In genomic region chr6:163402616-163403015, GRCh38 we compare ENCODE assay signal across 18 cellular contexts. TPM values are rescaled to one million over a fixed set of nuclear protein-coding genes. Genes with fewer than 3 reads are reported as not detected.
DNase-seq lines count a peak whose midpoint lies in the region; ATAC-seq, FAIRE-seq and TF ChIP-seq lines count a peak whose summit lies in the region.
"Had no signal": no experiment of that assay in that cellular context is flagged by ENCODE, and none has a peak within 500 bp of the region (broad histone marks: within the 10 kb centered on the region; RNA-seq: fewer than 3 reads in every experiment).

No MANE protein-coding gene starts in this region.

- no peaks in the 10 kb centered on the region for H3K79me2 ChIP-seq in HepG2 (ENCODE audit: insufficient read depth, low read length)

- DNase-seq in HepG2 (ENCODE audit: low spot score) (no peak), right lobe of liver (no peak), esophagus muscularis mucosa (ENCODE audit: extremely low spot score) (peak; percentile 39), stomach (no peak)
- no peak for DNase-seq in activated CD4-positive, alpha-beta T cell treated with anti-CD3 and anti-CD28 coated beads for 1 hour
- DNase-seq: 8988T; Caco-2; CD4-positive, alpha-beta T cell had no signal

- no peaks in the 10 kb centered on the region for H4K20me1 ChIP-seq in HepG2 (ENCODE audit: insufficient read depth, low read length)

- peaks cover 93% of the 10 kb centered on the region for H3K4me1 Mint-ChIP-seq in brain
- peaks cover 9% of the 10 kb centered on the region for H3K4me1 Mint-ChIP-seq in activated T-helper 17 cell treated with anti-CD3 and anti-CD28 coated beads, Interleukin-2, amount 50 U/mL, for 72 hours

- H3K4me1 ChIP-seq in HepG2 (ENCODE audit: insufficient read depth, low read length) (peaks cover 50% of the 10 kb centered on the region), right lobe of liver (peaks cover 0 to 25% (median 9%) of the 10 kb centered on the region in 4 donors), esophagus muscularis mucosa (peaks cover 28 to 32% (median 29%) of the 10 kb centered on the region in 4 donors), stomach (peaks cover 8 to 34% (median 12%) of the 10 kb centered on the region in 4 donors)
- H3K4me1 ChIP-seq: Caco-2 had no signal

- H2AFZ ChIP-seq in HepG2 (ENCODE audit: low read length): no peak overlapping the region

- no peak for TF ChIP-seq EP300 in HepG2 (IDR thresholded peaks at IDR 0.05; ENCODE audit: low read depth in 2 of 2, low read length in 2 of 2)
- TF ChIP-seq EP300 in HepG2 (CRISPR knock-in tag; IDR thresholded peaks at IDR 0.05; ENCODE audit: borderline replicate concordance): no peak
- no peak for TF ChIP-seq EP300 in esophagus muscularis mucosa (IDR thresholded peaks at IDR 0.05)
- TF ChIP-seq EP300 in stomach (IDR thresholded peaks at IDR 0.05): no peak

- CTCF ChIA-PET in HepG2 (lab: Yijun Ruan, JAX; ENCODE audit: low intra/inter-chr PET ratio, low total read pairs): no interaction called here

- H3K9me3 Mint-ChIP-seq in brain: no peaks in the 10 kb centered on the region
- no peaks in the 10 kb centered on the region for H3K9me3 Mint-ChIP-seq in activated T-helper 17 cell treated with anti-CD3 and anti-CD28 coated beads, Interleukin-2, amount 50 U/mL, for 72 hours
- H3K9me3 Mint-ChIP-seq: CD4-positive, alpha-beta T cell had no signal

- BruUV-seq in HepG2 (replicated peaks; lab: Mats Ljungman, UMichigan): no TSS peak

- no peak overlapping the region for H3K4me2 ChIP-seq in HepG2 (ENCODE audit: low read depth, low read length)

- H3K36me3 Mint-ChIP-seq in brain: no peaks in the 10 kb centered on the region
- H3K36me3 Mint-ChIP-seq in activated T-helper 17 cell treated with anti-CD3 and anti-CD28 coated beads, Interleukin-2, amount 50 U/mL, for 72 hours (ENCODE audit: low read depth): no peaks in the 10 kb centered on the region

- no peak for FAIRE-seq in HepG2 (lab: Jason Lieb, UNC)
- FAIRE-seq: D721Med, G401.6, GM12891, GM19239 had no signal

- WGBS in HepG2 (ENCODE audit: low lambda C conversion rate): 65% methylated on average over 7 of the region's 7 CpGs
- 83% methylated on average over 7 of the region's 7 CpGs for WGBS in right lobe of liver (ENCODE audit: insufficient coverage, low coverage, low lambda C conversion rate, missing lambda C conversion rate)
- 92% methylated on average over 7 of the region's 7 CpGs for WGBS in esophagus muscularis mucosa
- 78 to 88% (median 87%) methylated on average over 7 of the region's 7 CpGs for WGBS in stomach, 5 donors

- H3K36me3 ChIP-seq in HepG2 (replicated peaks in 1 of 2; ENCODE audit: control insufficient read depth in 1 of 2, insufficient read depth in 2 of 2, low read length in 2 of 2) (no peaks in the 10 kb centered on the region), right lobe of liver (no peaks in the 10 kb centered on the region), esophagus muscularis mucosa (no peaks in the 10 kb centered on the region), stomach (no peaks in the 10 kb centered on the region)
- H3K36me3 ChIP-seq: HAP-1 had no signal

- ATAC-seq in HepG2 (no peak), right lobe of liver (no peak)
- ATAC-seq in activated T-helper 17 cell treated with anti-CD3 and anti-CD28 coated beads, Interleukin-2, amount 50 U/mL, for 72 hours (replicated peaks): no peak

- no peak for TF ChIP-seq CTCF in HepG2 (CRISPR knock-in tag; IDR thresholded peaks at IDR 0.05)
- no peak for TF ChIP-seq CTCF in right lobe of liver (IDR thresholded peaks at IDR 0.05)
- TF ChIP-seq CTCF in brain (conservative IDR thresholded peaks at IDR 0.05): no peak
- TF ChIP-seq CTCF in esophagus muscularis mucosa (IDR thresholded peaks at IDR 0.05): no peak
- no peak for TF ChIP-seq CTCF in stomach (IDR thresholded peaks at IDR 0.05)

- no peak for TF ChIP-seq POLR2A in HepG2 (IDR thresholded peaks at IDR 0.05; ENCODE audit: insufficient read depth in 1 of 2, low read depth in 2 of 2, low read length in 2 of 2)
- no peak for TF ChIP-seq POLR2A in right lobe of liver (IDR thresholded peaks at IDR 0.05)
- no peak for TF ChIP-seq POLR2A in esophagus muscularis mucosa (IDR thresholded peaks at IDR 0.05; ENCODE audit: low read depth)
- TF ChIP-seq POLR2A in stomach (IDR thresholded peaks at IDR 0.05): no peak

- H3K9me3 ChIP-seq in HepG2 (ENCODE audit: low read length) (no peaks in the 10 kb centered on the region), right lobe of liver (no peaks in the 10 kb centered on the region), esophagus muscularis mucosa (no peaks in the 10 kb centered on the region), stomach (no peaks in the 10 kb centered on the region)
- H3K9me3 ChIP-seq: Caco-2, HAP-1 had no signal

- no peak for TF ChIP-seq RAD21 in HepG2 (CRISPR knock-in tag; IDR thresholded peaks at IDR 0.05)

- no peak overlapping the region for H3K4me3 ChIP-seq in HepG2 (replicated peaks in 1 of 3; ENCODE audit: insufficient read depth in 1 of 3, low read depth in 2 of 3, low read length in 3 of 3)
- H3K4me3 ChIP-seq in right lobe of liver: no peak overlapping the region
- no peak overlapping the region for H3K4me3 ChIP-seq in esophagus muscularis mucosa
- no peak overlapping the region for H3K4me3 ChIP-seq in stomach
- H3K4me3 ChIP-seq: HAP-1 had no signal

- H3K27me3 ChIP-seq in HepG2 (ENCODE audit: control insufficient read depth in 1 of 2, insufficient read depth in 2 of 2, low read length in 2 of 2) (no peaks in the 10 kb centered on the region), right lobe of liver (no peaks in the 10 kb centered on the region), esophagus muscularis mucosa (no peaks in the 10 kb centered on the region), stomach (no peaks in the 10 kb centered on the region)

- POLR2A ChIA-PET in HepG2 (lab: Yijun Ruan, JAX): no interaction called here

- in situ Hi-C loops in HepG2 (cut with HindIII; ENCODE audit: extremely low pct_ligation_motif_present, low pct_unique_long_range_greater_than_20kb): loop anchor here (25.0 kb wide), 1 partner anchor 710 kb away; no protein-coding TSS in a partner anchor

- H3K4me3 Mint-ChIP-seq in brain: peak overlapping the region in 2 of 5 experiments; percentile 25 to 30
- H3K4me3 Mint-ChIP-seq in activated T-helper 17 cell treated with anti-CD3 and anti-CD28 coated beads, Interleukin-2, amount 50 U/mL, for 72 hours: no peak overlapping the region
- H3K4me3 Mint-ChIP-seq: B cell; CD4-positive, alpha-beta T cell had no signal

- peak overlapping the region; percentile 6 to 90 (median 79) for H3K27ac Mint-ChIP-seq in brain
- no peak overlapping the region for H3K27ac Mint-ChIP-seq in activated T-helper 17 cell treated with anti-CD3 and anti-CD28 coated beads, Interleukin-2, amount 50 U/mL, for 72 hours
- H3K27ac Mint-ChIP-seq: B cell; CD4-positive, alpha-beta T cell had no signal

- intact Hi-C loops in HepG2 (cut with micrococcal nuclease; ENCODE audit: unreplicated experiment) (no loop called here), right lobe of liver (cut with DNase I) (no loop called here), esophagus muscularis mucosa (cut with DNase I) (loop anchor here (10.0 kb wide), 1 partner anchor 48 kb away; no protein-coding TSS in a partner anchor), stomach (cut with DNase I; ENCODE audit: low total_unique reads) (no loop called here)

- H3K27ac ChIP-seq in HepG2 (ENCODE audit: extremely low read length, insufficient read depth, low read length) (no peak overlapping the region), right lobe of liver (no peak overlapping the region), esophagus muscularis mucosa (replicated peaks in 1 of 4) (no peak overlapping the region), stomach (no peak overlapping the region)
- H3K27ac ChIP-seq: C4-2B had no signal

- no peak overlapping the region for H3K9ac ChIP-seq in HepG2 (ENCODE audit: insufficient read depth, low read depth, low read length)

- H3K27me3 Mint-ChIP-seq in brain: peaks cover 8% of the 10 kb centered on the region
- no peaks in the 10 kb centered on the region for H3K27me3 Mint-ChIP-seq in activated T-helper 17 cell treated with anti-CD3 and anti-CD28 coated beads, Interleukin-2, amount 50 U/mL, for 72 hours

TF ChIP-seq in HepG2, 621 proteins besides CTCF, POLR2A, EP300 and RAD21 (continues in another document):
- no peak for TF ChIP-seq TRIM24 (CRISPR knock-in tag; IDR thresholded peaks at IDR 0.05)
- TF ChIP-seq RAD51 (IDR thresholded peaks at IDR 0.05; ENCODE audit: borderline replicate concordance): no peak
- no peak for TF ChIP-seq ZNF768 (CRISPR knock-in tag; IDR thresholded peaks at IDR 0.05)

RNA-seq across cellular contexts. Expression of gene QKI, which starts 11.9 kb away (rescaled TPM):
- total RNA-seq in HepG2 (2016; rRNA removed; fragmentation: Illumina TruSeq; extraction: Trizol) (136 and 167 TPM in 2 replicates), right lobe of liver (10 to 100 TPM; 47.6 to 80.8 (median 76.3) TPM), esophagus muscularis mucosa (100 to 1,000 TPM; 176 to 290 (median 237) TPM), stomach (100 to 1,000 TPM in 2 of 5 donors, 10 to 100 TPM in 3; 13.9 to 261 (median 76.7) TPM)
- 33.5 and 40.4 TPM in 2 replicates for total RNA-seq in HepG2 (2016; cell fraction: cytosol; rRNA removed; fragmentation: Illumina TruSeq; extraction: Trizol; ENCODE audit: low read depth)
- 141 and 159 TPM in 2 replicates for total RNA-seq in HepG2 (2016; cell fraction: insoluble cytoplasmic fraction; rRNA removed; fragmentation: Illumina TruSeq; extraction: Trizol)
- 82.9 and 85.6 TPM in 2 replicates for total RNA-seq in HepG2 (2016; cell fraction: membrane; rRNA removed; fragmentation: Illumina TruSeq; extraction: Trizol)
- 114 and 126 TPM in 2 replicates for total RNA-seq in HepG2 (2016; cell fraction: nucleus; rRNA removed; fragmentation: Illumina TruSeq; extraction: Trizol)
- polyA plus RNA-seq in HepG2 (2011; rRNA removed) (117 and 137 TPM in 2 replicates), brain (ENCODE audit: insufficient read depth, low read depth, low replicate concordance) (70.0 TPM), stomach (10 to 100 TPM in 2 of 3 donors, 1 to 10 TPM in 1; 8.0 to 25.5 (median 20.2) TPM)
- 108 and 115 TPM in 2 replicates for polyA plus RNA-seq in HepG2 (2011; cell fraction: cytosol; rRNA removed)
- 73.5 and 79.1 TPM in 2 replicates for polyA plus RNA-seq in HepG2 (2011; cell fraction: nucleus; rRNA removed)
- polyA plus RNA-seq in HepG2 (2012): 77.5 and 90.6 TPM in 2 replicates
- 5.6 and 6.8 TPM in 2 replicates for polyA plus RNA-seq in HepG2 (2016; cell fraction: cytosol; fragmentation: Illumina TruSeq; extraction: Trizol; ENCODE audit: low read depth)
- polyA plus RNA-seq in HepG2 (2016; cell fraction: insoluble cytoplasmic fraction; fragmentation: Illumina TruSeq; extraction: Trizol; ENCODE audit: low read depth): 101 and 120 TPM in 2 replicates
- 23.6 and 26.7 TPM in 2 replicates for polyA plus RNA-seq in HepG2 (2016; cell fraction: membrane; fragmentation: Illumina TruSeq; extraction: Trizol; ENCODE audit: low read depth)
- 50.1 and 57.9 TPM in 2 replicates for polyA plus RNA-seq in HepG2 (2016; cell fraction: nucleus; fragmentation: Illumina TruSeq; extraction: Trizol; ENCODE audit: insufficient read depth, low read depth)
- 195 and 554 TPM in 2 replicates for polyA minus RNA-seq in HepG2 (2011; rRNA and poly(A)+ RNA removed; ENCODE audit: low replicate concordance)
- 175 and 185 TPM in 2 replicates for polyA minus RNA-seq in HepG2 (2011; cell fraction: cytosol; rRNA and poly(A)+ RNA removed)
- polyA minus RNA-seq in HepG2 (2011; cell fraction: nucleus; rRNA and poly(A)+ RNA removed): 261 and 310 TPM in 2 replicates
- total RNA-seq in activated T-helper 17 cell treated with anti-CD3 and anti-CD28 coated beads, Interleukin-2, amount 50 U/mL, for 72 hours: 10 to 100 TPM; 41.3 to 49.0 TPM
- total RNA-seq: HT-29 had no signal
